8 cellular contexts compared by ENCODE assay signal in genomic region chr12:57520008-57520726, GRCh38.
DNase-seq lines count a peak whose midpoint lies in the region; ATAC-seq lines count a peak whose summit lies in the region.

DDIT3 (minus strand) TSS chr12:57520514; CDS start chr12:57517406, 3,108 bp downstream.

- DNase-seq in AG08396 (ENCODE audit: low spot score) (peak; percentile 96), NCI-H446 (lab: John Stamatoyannopoulos, UW) (peak; percentile 96 to 99), islet precursor cell (peak; percentile 100)
- peak; percentile 99 to 100 (median 99) for DNase-seq in activated CD4-positive, CD25-positive, alpha-beta regulatory T cell (lab: John Stamatoyannopoulos, UW)
- DNase-seq in central memory CD4-positive, alpha-beta T cell: peak; percentile 99
- DNase-seq in stimulated activated CD4-positive, alpha-beta T cell treated with anti-CD3 and anti-CD28 coated beads, Interleukin-12 subunit alpha, Interleukin-12 subunit beta, amount 100 ng/mL, for 4 hours: peak; percentile 99

- ATAC-seq in GM19035 (IDR thresholded peaks at IDR 0.05; ENCODE audit: unreplicated experiment): peak; percentile 57
- peak; percentile 64 for ATAC-seq in HG03342 (IDR thresholded peaks at IDR 0.05; ENCODE audit: unreplicated experiment)

Comparison
In these comparisons a context has a peak if more than half of its experiments do, and no peak if none do; other contexts are left out.
1. Peak in every context shown above with its lines: DNase-seq and ATAC-seq.